In the genomic region with DNA sequence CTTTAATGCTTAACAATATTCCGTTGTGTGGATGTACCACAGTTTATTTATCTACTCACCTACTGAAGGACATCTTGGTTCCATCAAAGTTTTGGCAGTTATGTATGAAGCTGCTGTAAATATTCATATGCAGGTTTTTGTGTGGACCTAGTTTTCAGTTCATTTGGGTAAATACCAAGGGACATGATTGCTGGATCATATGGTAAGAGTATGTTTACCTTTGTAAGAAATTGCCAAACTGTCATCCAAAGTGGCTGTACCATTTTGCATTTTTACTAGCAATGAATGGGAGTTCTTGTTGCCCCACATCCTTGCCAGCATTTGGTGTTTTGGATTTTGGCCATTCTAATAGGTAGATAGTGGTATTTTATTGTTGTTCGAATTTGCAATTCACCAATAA, we compare ENCODE assay signal across 28 cellular contexts.
"Had no signal": no experiment of that assay in that cellular context is flagged by ENCODE, and none has a peak within 500 bp of the region (broad histone marks: within the 10 kb centered on the region; RNA-seq: fewer than 3 reads in every experiment).

No MANE protein-coding gene starts in this region.

- DNase-seq: naive thymus-derived CD8-positive, alpha-beta T cell; nephron progenitor cell; nucleus accumbens; pancreas; psoas muscle; right cardiac atrium; right lobe of liver; sigmoid colon; small intestine; stimulated activated CD4-positive, alpha-beta T cell treated with anti-CD3 and anti-CD28 coated beads, Interleukin-15, amount 100 ng/mL, for 24 hours; stimulated activated CD4-positive, alpha-beta T cell treated with anti-CD3 and anti-CD28 coated beads, Interleukin-2, amount 100 ng/mL, for 24 hours; stimulated activated CD4-positive, alpha-beta T cell treated with anti-CD3 and anti-CD28 coated beads, Interleukin-2, amount 100 ng/mL, for 48 hours; stimulated activated CD4-positive, alpha-beta T cell treated with anti-CD3 and anti-CD28 coated beads, Interleukin-4, amount 100 ng/mL, for 24 hours; stimulated activated naive B cell treated with anti-CD40 and anti-IgM and Interleukin-4, amounts not matched to agents 10 μg/mL and 1 μg/mL and 100 μg/mL, for 72 hours; stimulated activated naive CD4-positive, alpha-beta T cell treated with Interleukin-2 at 50 U/mL for 16 hours; stomach; thyroid gland; trophoblast cell; upper lobe of left lung had no signal

- H3K27me3 ChIP-seq: neutrophil, pancreas, right lobe of liver, sigmoid colon, stomach, thyroid gland, tibial nerve, upper lobe of left lung, vagina had no signal

- FAIRE-seq: pancreas, small intestine, urothelium cell line had no signal

- H3K27me3 Mint-ChIP-seq: naive thymus-derived CD8-positive, alpha-beta T cell; stimulated activated naive B cell treated with anti-CD40 and anti-IgM and Interleukin-4, amounts not matched to agents 10 μg/mL and 1 μg/mL and 100 μg/mL, for 72 hours; stimulated activated naive CD8-positive, alpha-beta T cell treated with anti-CD3 and anti-CD28 coated beads, Interleukin-15, Interleukin-2, amounts not matched to agents 100 ng/mL and 50 ng/mL, for 24 hours had no signal

- H3K27ac Mint-ChIP-seq: naive thymus-derived CD8-positive, alpha-beta T cell; natural killer cell treated with Interleukin-12 subunit alpha and Interleukin-12 subunit beta and Interleukin-15 and Interleukin-18, amount 100 ng/mL, for 72 hours; nephron progenitor cell; stimulated activated effector memory CD8-positive, alpha-beta T cell treated with anti-CD3 and anti-CD28 coated beads, Interleukin-12 subunit alpha, Interleukin-12 subunit beta, amount 100 ng/mL, for 72 hours; stimulated activated naive B cell treated with anti-CD40 and anti-IgM and Interleukin-4, amounts not matched to agents 10 μg/mL and 1 μg/mL and 100 μg/mL, for 72 hours; stimulated activated naive CD8-positive, alpha-beta T cell treated with anti-CD3 and anti-CD28 coated beads, Interleukin-15, Interleukin-2, amounts not matched to agents 100 ng/mL and 50 ng/mL, for 24 hours had no signal

- H3K36me3 Mint-ChIP-seq: stimulated activated effector memory CD8-positive, alpha-beta T cell treated with anti-CD3 and anti-CD28 coated beads, Interleukin-12 subunit alpha, Interleukin-12 subunit beta, amount 100 ng/mL, for 72 hours had no signal

- H3K4me3 ChIP-seq: pancreas, psoas muscle, right lobe of liver, sigmoid colon, stomach, thoracic aorta, thyroid gland, tibial nerve, upper lobe of left lung, vagina had no signal

- H3K9me3 Mint-ChIP-seq: natural killer cell treated with Interleukin-12 subunit alpha and Interleukin-12 subunit beta and Interleukin-15 and Interleukin-18, amount 100 ng/mL, for 72 hours; stimulated activated naive CD8-positive, alpha-beta T cell treated with anti-CD3 and anti-CD28 coated beads, Interleukin-15, Interleukin-2, amounts not matched to agents 100 ng/mL and 50 ng/mL, for 24 hours had no signal

- H3K9me3 ChIP-seq: neutrophil, pancreas, right lobe of liver, thoracic aorta, thyroid gland, upper lobe of left lung, vagina had no signal

- H3K4me1 Mint-ChIP-seq: nephron progenitor cell, neural crest cell had no signal

- H3K36me3 ChIP-seq: neutrophil, pancreas, right lobe of liver, thoracic aorta had no signal

- H3K4me1 ChIP-seq: pancreas, psoas muscle, right lobe of liver, sigmoid colon, stomach, thyroid gland, tibial nerve, upper lobe of left lung, vagina had no signal

- H3K27ac ChIP-seq: neutrophil, pancreas, psoas muscle, right lobe of liver, sigmoid colon, stomach, thoracic aorta, thyroid gland, tibial nerve, upper lobe of left lung, vagina had no signal

- ATAC-seq: naive thymus-derived CD8-positive, alpha-beta T cell; natural killer cell treated with Interleukin-12 subunit alpha and Interleukin-12 subunit beta and Interleukin-15 and Interleukin-18, amount 100 ng/mL, for 72 hours; pancreas; psoas muscle; right cardiac atrium; right lobe of liver; stimulated activated effector memory CD8-positive, alpha-beta T cell treated with anti-CD3 and anti-CD28 coated beads, Interleukin-12 subunit alpha, Interleukin-12 subunit beta, amount 100 ng/mL, for 72 hours; stimulated activated naive B cell treated with anti-CD40 and anti-IgM and Interleukin-4, amounts not matched to agents 10 μg/mL and 1 μg/mL and 100 μg/mL, for 72 hours had no signal

- H3K4me3 Mint-ChIP-seq: naive thymus-derived CD8-positive, alpha-beta T cell; natural killer cell treated with Interleukin-12 subunit alpha and Interleukin-12 subunit beta and Interleukin-15 and Interleukin-18, amount 100 ng/mL, for 72 hours; nephron progenitor cell; neural crest cell; stimulated activated effector memory CD8-positive, alpha-beta T cell treated with anti-CD3 and anti-CD28 coated beads, Interleukin-12 subunit alpha, Interleukin-12 subunit beta, amount 100 ng/mL, for 72 hours; stimulated activated naive B cell treated with anti-CD40 and anti-IgM and Interleukin-4, amounts not matched to agents 10 μg/mL and 1 μg/mL and 100 μg/mL, for 72 hours; stimulated activated naive CD8-positive, alpha-beta T cell treated with anti-CD3 and anti-CD28 coated beads, Interleukin-15, Interleukin-2, amounts not matched to agents 100 ng/mL and 50 ng/mL, for 24 hours had no signal
